ENCODE assay signal across 15 cellular contexts in genomic region chr5:24391816-24392215, GRCh38.
DNase-seq lines count a peak whose midpoint lies in the region; ATAC-seq and TF ChIP-seq lines count a peak whose summit lies in the region.
"Had no signal": no experiment of that assay in that cellular context is flagged by ENCODE, and none has a peak within 500 bp of the region (broad histone marks: within the 10 kb centered on the region; RNA-seq: fewer than 3 reads in every experiment).

No MANE protein-coding gene starts in this region.

- H3K36me3 Mint-ChIP-seq in activated CD4-positive, alpha-beta T cell treated with anti-CD3 and anti-CD28 coated beads, Interleukin-2, amount 10 ng/mL, durations not matched to agents 7 days and 5 days (ENCODE audit: low read depth), result no peaks in the 10 kb centered on the region
- H3K36me3 Mint-ChIP-seq: CD8-positive, alpha-beta memory T cell had no signal

- H2AFZ ChIP-seq in hepatocyte (no peak overlapping the region), trophoblast cell (ENCODE audit: insufficient read depth, low read length, poor library complexity) (no peak overlapping the region)

- H3K79me2 ChIP-seq in hepatocyte (no peaks in the 10 kb centered on the region), trophoblast cell (ENCODE audit: control insufficient read depth, insufficient read depth, low read length, poor library complexity) (no peaks in the 10 kb centered on the region)

- CTCF ChIA-PET in activated CD4-positive, alpha-beta T cell treated with anti-CD3 and anti-CD28 coated beads, Interleukin-2, amount 10 ng/mL, durations not matched to agents 7 days and 5 days (lab: Charles Lee), result no interaction called here

- H2BK12ac ChIP-seq in trophoblast cell (ENCODE audit: low read length), result no peak overlapping the region

- H3K4me1 Mint-ChIP-seq in activated CD4-positive, alpha-beta T cell treated with anti-CD3 and anti-CD28 coated beads, Interleukin-2, amount 10 ng/mL, durations not matched to agents 7 days and 5 days, result no peaks in the 10 kb centered on the region
- H3K4me1 Mint-ChIP-seq: CD8-positive, alpha-beta memory T cell had no signal

- H3K4me1 ChIP-seq in hepatocyte (ENCODE audit: insufficient read depth) (no peaks in the 10 kb centered on the region), trophoblast cell (ENCODE audit: control insufficient read depth in 1 of 2, insufficient read depth in 2 of 2, low read length in 2 of 2) (peaks cover 6 to 8% of the 10 kb centered on the region in 2 experiments)
- H3K4me1 ChIP-seq: BLaER1, Caco-2 had no signal

- no peak overlapping the region for H4K12ac ChIP-seq in trophoblast cell (ENCODE audit: low read depth, low read length)

- no peak overlapping the region for H2BK120ac ChIP-seq in trophoblast cell (ENCODE audit: insufficient read depth, low read length, poor library complexity)

- TF ChIP-seq CTCF in NB4 (IDR thresholded peaks at IDR 0.05; ENCODE audit: low read depth, low read length) (no peak), hepatocyte (IDR thresholded peaks at IDR 0.05; ENCODE audit: poor library complexity) (no peak)

- H2BK5ac ChIP-seq in trophoblast cell (ENCODE audit: low read depth, low read length, poor library complexity), result peak overlapping the region; percentile 88

- H3K4me3 ChIP-seq in NB4 (ENCODE audit: low read depth, low read length) (no peak overlapping the region), hepatocyte (no peak overlapping the region), trophoblast cell (ENCODE audit: low read depth, low read length) (no peak overlapping the region)
- H3K4me3 ChIP-seq: BLaER1 had no signal

- H3K9me3 ChIP-seq in hepatocyte (ENCODE audit: low read depth) (no peaks in the 10 kb centered on the region), trophoblast cell (ENCODE audit: insufficient read depth, low read depth, low read length) (peaks cover 2% of the 10 kb centered on the region)
- H3K9me3 ChIP-seq: Caco-2 had no signal

- H3K27me3 Mint-ChIP-seq in activated CD4-positive, alpha-beta T cell treated with anti-CD3 and anti-CD28 coated beads, Interleukin-2, amount 10 ng/mL, durations not matched to agents 7 days and 5 days, result no peaks in the 10 kb centered on the region
- H3K27me3 Mint-ChIP-seq: CD8-positive, alpha-beta memory T cell had no signal

- H3K4ac ChIP-seq in trophoblast cell (ENCODE audit: low read depth, low read length), result no peak overlapping the region

- H3K4me3 Mint-ChIP-seq in activated CD4-positive, alpha-beta T cell treated with anti-CD3 and anti-CD28 coated beads, Interleukin-2, amount 10 ng/mL, durations not matched to agents 7 days and 5 days, result no peak overlapping the region
- H3K4me3 Mint-ChIP-seq: CD8-positive, alpha-beta memory T cell had no signal

- POLR2A ChIA-PET in activated CD4-positive, alpha-beta T cell treated with anti-CD3 and anti-CD28 coated beads, Interleukin-2, amount 10 ng/mL, durations not matched to agents 7 days and 5 days (lab: Charles Lee), result no interaction called here

- H4K91ac ChIP-seq in trophoblast cell (ENCODE audit: low read depth, low read length), result peak overlapping the region; percentile 92

- ATAC-seq in GM21381 (IDR thresholded peaks at IDR 0.05; ENCODE audit: unreplicated experiment), result no peak

- H3K14ac ChIP-seq in trophoblast cell (ENCODE audit: low read length), result no peak overlapping the region

- WGBS in hepatocyte (ENCODE audit: low lambda C conversion rate, missing lambda C conversion rate), result 49% methylated on average over 7 of the region's 7 CpGs
- WGBS in trophoblast cell (ENCODE audit: extremely low coverage, insufficient coverage, insufficient read length), result no CpG with 5 or more reads among the region's 7 CpGs

- H3K9me2 ChIP-seq in hepatocyte (replicated peaks; ENCODE audit: insufficient read depth), result no peaks in the 10 kb centered on the region

- peaks cover 17% of the 10 kb centered on the region for H3K9me3 Mint-ChIP-seq in activated CD4-positive, alpha-beta T cell treated with anti-CD3 and anti-CD28 coated beads, Interleukin-2, amount 10 ng/mL, durations not matched to agents 7 days and 5 days

- H3K27me3 ChIP-seq in hepatocyte, result no peaks in the 10 kb centered on the region
- no peaks in the 10 kb centered on the region for H3K27me3 ChIP-seq in trophoblast cell (ENCODE audit: insufficient read depth, low read length)
- H3K27me3 ChIP-seq: BLaER1 had no signal

- H3K27ac Mint-ChIP-seq in activated CD4-positive, alpha-beta T cell treated with anti-CD3 and anti-CD28 coated beads, Interleukin-2, amount 10 ng/mL, durations not matched to agents 7 days and 5 days, result no peak overlapping the region

- DNase-seq in NOMO-1 treated with DMSO at 0.1 percent for 48 hours (lab: John Stamatoyannopoulos, UW; ENCODE audit: unreplicated experiment) (peak; percentile 26), NOMO-1 (lab: John Stamatoyannopoulos, UW; ENCODE audit: unreplicated experiment in 2 of 2) (no peak), NB4 (ENCODE audit: low read depth) (peak; percentile 26), hepatocyte (ENCODE audit: low spot score) (no peak), trophoblast cell (peak; percentile 49 to 87), NCI-H1417 (lab: John Stamatoyannopoulos, UW) (no peak)
- DNase-seq in activated CD4-positive, alpha-beta T cell treated with anti-CD3 and anti-CD28 coated beads, Interleukin-2, amount 10 ng/mL, durations not matched to agents 7 days and 5 days, result no peak
- DNase-seq: Caco-2; CD8-positive, alpha-beta memory T cell; DND-41; GF-D8; HCEC 1CT had no signal

- no peak overlapping the region for H3K9ac ChIP-seq in trophoblast cell (ENCODE audit: low read length)
- H3K9ac ChIP-seq: BLaER1 had no signal

- H3K79me1 ChIP-seq in trophoblast cell (ENCODE audit: low read length), result peaks cover 27% of the 10 kb centered on the region

- H3K4me2 ChIP-seq in hepatocyte (peak overlapping the region; percentile 26), trophoblast cell (ENCODE audit: low read length) (no peak overlapping the region)
- H3K4me2 ChIP-seq: BLaER1 had no signal

- peak overlapping the region; percentile 30 for H4K8ac ChIP-seq in trophoblast cell (ENCODE audit: low read depth, low read length)

- H4K20me1 ChIP-seq in hepatocyte (ENCODE audit: insufficient read depth, poor library complexity, severe bottlenecking), result no peaks in the 10 kb centered on the region
- H4K20me1 ChIP-seq: BLaER1 had no signal

- TF ChIP-seq POLR2A in NB4 (IDR thresholded peaks at IDR 0.05; ENCODE audit: extremely low read depth, insufficient read length), result no peak

- H3K18ac ChIP-seq in trophoblast cell (ENCODE audit: low read length), result no peak overlapping the region

- H3K27ac ChIP-seq in hepatocyte (peak overlapping the region; percentile 66), trophoblast cell (ENCODE audit: low read depth, low read length) (peak overlapping the region; percentile 98)
- H3K27ac ChIP-seq: 22Rv1, BLaER1 had no signal

- no peak overlapping the region for H3K23ac ChIP-seq in trophoblast cell (ENCODE audit: low read length)

- no peak overlapping the region for H2AK5ac ChIP-seq in trophoblast cell (ENCODE audit: low read length)

- H3K36me3 ChIP-seq in hepatocyte (replicated peaks; ENCODE audit: insufficient read depth, low read depth) (no peaks in the 10 kb centered on the region), trophoblast cell (ENCODE audit: control insufficient read depth in 1 of 2, insufficient read depth in 2 of 2, low read length in 2 of 2) (peaks cover 4 to 8% of the 10 kb centered on the region in 2 experiments)
- H3K36me3 ChIP-seq: BLaER1 had no signal

Comparison
In these comparisons a context has a peak if more than half of its experiments do, and no peak if none do; other contexts are left out.
1. DNase-seq: peak in NOMO-1 treated with DMSO at 0.1 percent for 48 hours (single experiment), NB4 (single experiment) and trophoblast cell (2 of 2); none in NOMO-1 (0 of 2), hepatocyte (single experiment), NCI-H1417 (0 of 3) and activated CD4-positive, alpha-beta T cell treated with anti-CD3 and anti-CD28 coated beads, Interleukin-2, amount 10 ng/mL, durations not matched to agents 7 days and 5 days (single experiment).